In the genomic region with DNA sequence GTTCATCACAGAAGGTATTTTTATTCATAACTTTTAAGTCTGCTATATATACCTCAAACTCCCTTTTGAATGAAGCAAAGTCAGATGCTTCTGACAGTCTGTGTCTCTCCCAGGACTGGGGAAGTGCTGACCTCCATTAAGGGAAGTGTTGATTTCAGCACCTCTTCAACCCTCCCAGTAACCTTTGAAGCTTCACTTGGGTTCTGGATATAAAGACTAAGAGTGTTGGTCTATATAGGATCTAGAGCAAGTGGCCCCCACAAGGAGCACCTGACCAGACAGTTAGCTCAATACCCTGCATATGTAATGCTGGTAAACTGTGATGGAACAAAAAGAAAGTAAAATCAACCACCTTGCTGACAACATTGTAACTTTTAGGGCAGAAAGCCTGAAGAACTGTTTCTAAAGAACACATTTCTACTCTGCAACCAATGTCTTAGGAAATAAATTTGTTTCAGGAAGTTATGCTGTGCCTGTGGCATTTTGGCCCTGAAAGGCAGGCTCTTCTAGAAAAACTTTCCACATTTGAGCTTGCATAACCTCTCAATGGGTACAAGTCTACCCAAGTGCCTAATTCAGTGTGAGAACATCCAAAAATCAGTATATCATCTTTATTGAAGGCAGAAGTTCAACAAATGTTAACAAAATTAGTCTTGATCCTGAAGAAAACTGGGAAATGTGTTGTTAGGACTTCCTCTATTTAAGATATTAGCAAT, we compare ENCODE assay signal across 1 cellular context.
TF ChIP-seq lines count a peak whose summit lies in the region.

No MANE protein-coding gene starts in this region.

TF ChIP-seq in WTC11, 78 proteins besides CTCF, POLR2A, EP300 and RAD21:
- TF ChIP-seq, protein P1, sequence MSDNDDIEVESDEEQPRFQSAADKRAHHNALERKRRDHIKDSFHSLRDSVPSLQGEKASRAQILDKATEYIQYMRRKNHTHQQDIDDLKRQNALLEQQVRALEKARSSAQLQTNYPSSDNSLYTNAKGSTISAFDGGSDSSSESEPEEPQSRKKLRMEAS (CRISPR knock-in tag; IDR thresholded peaks at IDR 0.05) = no peak
- TF ChIP-seq NR2C2 (CRISPR knock-in tag; IDR thresholded peaks at IDR 0.05) = no peak
- no peak for TF ChIP-seq TCF7 (CRISPR knock-in tag; IDR thresholded peaks at IDR 0.05; ENCODE audit: low read depth)
- TF ChIP-seq MYBL2 (CRISPR knock-in tag; IDR thresholded peaks at IDR 0.05) = no peak
- TF ChIP-seq, protein P2, sequence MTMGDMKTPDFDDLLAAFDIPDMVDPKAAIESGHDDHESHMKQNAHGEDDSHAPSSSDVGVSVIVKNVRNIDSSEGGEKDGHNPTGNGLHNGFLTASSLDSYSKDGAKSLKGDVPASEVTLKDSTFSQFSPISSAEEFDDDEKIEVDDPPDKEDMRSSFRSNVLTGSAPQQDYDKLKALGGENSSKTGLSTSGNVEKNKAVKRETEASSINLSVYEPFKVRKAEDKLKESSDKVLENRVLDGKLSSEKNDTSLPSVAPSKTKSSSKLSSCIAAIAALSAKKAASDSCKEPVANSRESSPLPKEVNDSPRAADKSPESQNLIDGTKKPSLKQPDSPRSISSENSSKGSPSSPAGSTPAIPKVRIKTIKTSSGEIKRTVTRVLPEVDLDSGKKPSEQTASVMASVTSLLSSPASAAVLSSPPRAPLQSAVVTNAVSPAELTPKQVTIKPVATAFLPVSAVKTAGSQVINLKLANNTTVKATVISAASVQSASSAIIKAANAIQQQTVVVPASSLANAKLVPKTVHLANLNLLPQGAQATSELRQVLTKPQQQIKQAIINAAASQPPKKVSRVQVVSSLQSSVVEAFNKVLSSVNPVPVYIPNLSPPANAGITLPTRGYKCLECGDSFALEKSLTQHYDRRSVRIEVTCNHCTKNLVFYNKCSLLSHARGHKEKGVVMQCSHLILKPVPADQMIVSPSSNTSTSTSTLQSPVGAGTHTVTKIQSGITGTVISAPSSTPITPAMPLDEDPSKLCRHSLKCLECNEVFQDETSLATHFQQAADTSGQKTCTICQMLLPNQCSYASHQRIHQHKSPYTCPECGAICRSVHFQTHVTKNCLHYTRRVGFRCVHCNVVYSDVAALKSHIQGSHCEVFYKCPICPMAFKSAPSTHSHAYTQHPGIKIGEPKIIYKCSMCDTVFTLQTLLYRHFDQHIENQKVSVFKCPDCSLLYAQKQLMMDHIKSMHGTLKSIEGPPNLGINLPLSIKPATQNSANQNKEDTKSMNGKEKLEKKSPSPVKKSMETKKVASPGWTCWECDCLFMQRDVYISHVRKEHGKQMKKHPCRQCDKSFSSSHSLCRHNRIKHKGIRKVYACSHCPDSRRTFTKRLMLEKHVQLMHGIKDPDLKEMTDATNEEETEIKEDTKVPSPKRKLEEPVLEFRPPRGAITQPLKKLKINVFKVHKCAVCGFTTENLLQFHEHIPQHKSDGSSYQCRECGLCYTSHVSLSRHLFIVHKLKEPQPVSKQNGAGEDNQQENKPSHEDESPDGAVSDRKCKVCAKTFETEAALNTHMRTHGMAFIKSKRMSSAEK (CRISPR knock-in tag; IDR thresholded peaks at IDR 0.05; ENCODE audit: borderline replicate concordance) = no peak
- TF ChIP-seq, protein P3, sequence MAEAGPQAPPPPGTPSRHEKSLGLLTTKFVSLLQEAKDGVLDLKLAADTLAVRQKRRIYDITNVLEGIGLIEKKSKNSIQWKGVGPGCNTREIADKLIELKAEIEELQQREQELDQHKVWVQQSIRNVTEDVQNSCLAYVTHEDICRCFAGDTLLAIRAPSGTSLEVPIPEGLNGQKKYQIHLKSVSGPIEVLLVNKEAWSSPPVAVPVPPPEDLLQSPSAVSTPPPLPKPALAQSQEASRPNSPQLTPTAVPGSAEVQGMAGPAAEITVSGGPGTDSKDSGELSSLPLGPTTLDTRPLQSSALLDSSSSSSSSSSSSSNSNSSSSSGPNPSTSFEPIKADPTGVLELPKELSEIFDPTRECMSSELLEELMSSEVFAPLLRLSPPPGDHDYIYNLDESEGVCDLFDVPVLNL (CRISPR knock-in tag; IDR thresholded peaks at IDR 0.05; ENCODE audit: borderline replicate concordance, low read depth) = no peak
- TF ChIP-seq JAZF1 (CRISPR knock-in tag; IDR thresholded peaks at IDR 0.05) = no peak
- TF ChIP-seq CREM (CRISPR knock-in tag; IDR thresholded peaks at IDR 0.05) = no peak
- no peak for TF ChIP-seq PRRX2 (CRISPR knock-in tag; IDR thresholded peaks at IDR 0.05)
- no peak for TF ChIP-seq JUN (CRISPR knock-in tag; IDR thresholded peaks at IDR 0.05)
- TF ChIP-seq, protein P4, sequence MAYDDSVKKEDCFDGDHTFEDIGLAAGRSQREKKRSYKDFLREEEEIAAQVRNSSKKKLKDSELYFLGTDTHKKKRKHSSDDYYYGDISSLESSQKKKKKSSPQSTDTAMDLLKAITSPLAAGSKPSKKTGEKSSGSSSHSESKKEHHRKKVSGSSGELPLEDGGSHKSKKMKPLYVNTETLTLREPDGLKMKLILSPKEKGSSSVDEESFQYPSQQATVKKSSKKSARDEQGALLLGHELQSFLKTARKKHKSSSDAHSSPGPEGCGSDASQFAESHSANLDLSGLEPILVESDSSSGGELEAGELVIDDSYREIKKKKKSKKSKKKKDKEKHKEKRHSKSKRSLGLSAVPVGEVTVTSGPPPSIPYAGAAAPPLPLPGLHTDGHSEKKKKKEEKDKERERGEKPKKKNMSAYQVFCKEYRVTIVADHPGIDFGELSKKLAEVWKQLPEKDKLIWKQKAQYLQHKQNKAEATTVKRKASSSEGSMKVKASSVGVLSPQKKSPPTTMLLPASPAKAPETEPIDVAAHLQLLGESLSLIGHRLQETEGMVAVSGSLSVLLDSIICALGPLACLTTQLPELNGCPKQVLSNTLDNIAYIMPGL (CRISPR knock-in tag; IDR thresholded peaks at IDR 0.05) = no peak
- TF ChIP-seq, protein P5, sequence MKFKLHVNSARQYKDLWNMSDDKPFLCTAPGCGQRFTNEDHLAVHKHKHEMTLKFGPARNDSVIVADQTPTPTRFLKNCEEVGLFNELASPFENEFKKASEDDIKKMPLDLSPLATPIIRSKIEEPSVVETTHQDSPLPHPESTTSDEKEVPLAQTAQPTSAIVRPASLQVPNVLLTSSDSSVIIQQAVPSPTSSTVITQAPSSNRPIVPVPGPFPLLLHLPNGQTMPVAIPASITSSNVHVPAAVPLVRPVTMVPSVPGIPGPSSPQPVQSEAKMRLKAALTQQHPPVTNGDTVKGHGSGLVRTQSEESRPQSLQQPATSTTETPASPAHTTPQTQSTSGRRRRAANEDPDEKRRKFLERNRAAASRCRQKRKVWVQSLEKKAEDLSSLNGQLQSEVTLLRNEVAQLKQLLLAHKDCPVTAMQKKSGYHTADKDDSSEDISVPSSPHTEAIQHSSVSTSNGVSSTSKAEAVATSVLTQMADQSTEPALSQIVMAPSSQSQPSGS (CRISPR knock-in tag; IDR thresholded peaks at IDR 0.05; ENCODE audit: borderline replicate concordance, low read depth) = no peak
- TF ChIP-seq TP53 (CRISPR knock-in tag; IDR thresholded peaks at IDR 0.05) = no peak
- TF ChIP-seq, protein P6, sequence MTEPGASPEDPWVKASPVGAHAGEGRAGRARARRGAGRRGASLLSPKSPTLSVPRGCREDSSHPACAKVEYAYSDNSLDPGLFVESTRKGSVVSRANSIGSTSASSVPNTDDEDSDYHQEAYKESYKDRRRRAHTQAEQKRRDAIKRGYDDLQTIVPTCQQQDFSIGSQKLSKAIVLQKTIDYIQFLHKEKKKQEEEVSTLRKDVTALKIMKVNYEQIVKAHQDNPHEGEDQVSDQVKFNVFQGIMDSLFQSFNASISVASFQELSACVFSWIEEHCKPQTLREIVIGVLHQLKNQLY (CRISPR knock-in tag; IDR thresholded peaks at IDR 0.05) = no peak
- no peak for TF ChIP-seq NFYB (CRISPR knock-in tag; conservative IDR thresholded peaks at IDR 0.05; ENCODE audit: low read depth)
- TF ChIP-seq CBFB (CRISPR knock-in tag; IDR thresholded peaks at IDR 0.05; ENCODE audit: low read depth) = no peak
